In the genomic region with DNA sequence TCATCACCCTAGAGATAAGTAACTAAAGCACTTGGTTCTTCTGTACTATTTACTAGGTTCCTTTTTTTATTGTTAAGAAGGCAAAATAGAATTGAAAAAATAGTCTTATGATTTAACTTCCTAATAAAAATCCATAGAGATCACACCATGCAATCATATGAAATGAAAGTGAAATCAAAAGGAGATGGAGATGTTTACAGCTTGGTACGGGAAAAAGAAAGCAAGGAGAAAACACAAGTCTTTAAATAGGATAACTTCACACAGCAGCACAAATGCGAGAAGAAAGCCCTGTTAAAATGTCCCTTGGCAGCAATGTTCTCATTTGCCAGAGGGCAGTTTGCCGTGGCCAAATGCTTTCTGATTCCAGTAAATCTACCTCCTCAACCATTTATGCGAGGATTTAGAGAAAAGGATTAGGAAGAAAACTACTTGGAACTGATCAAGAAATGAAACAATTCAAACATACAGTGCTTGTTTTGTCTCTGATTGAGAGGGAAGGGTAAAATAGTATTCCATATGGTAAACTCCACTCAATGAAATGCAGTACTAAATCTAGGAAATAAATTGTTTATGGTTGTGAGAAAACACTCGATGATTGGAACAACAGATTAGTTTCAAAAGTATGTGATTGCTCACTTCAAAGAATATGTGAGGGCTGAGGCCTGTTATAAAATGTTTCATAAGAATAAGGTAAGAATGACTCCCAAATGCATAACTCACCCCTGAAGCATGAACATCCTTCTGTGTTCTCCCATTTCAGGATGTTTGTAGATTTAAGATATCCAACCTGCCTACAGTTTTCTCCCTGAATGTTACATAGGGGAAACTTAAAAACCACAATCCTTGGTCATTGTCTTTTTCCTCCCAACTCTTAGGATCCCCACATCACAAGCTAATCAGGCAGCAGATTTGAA, we compare ENCODE assay signal across 1 cellular context.
TF ChIP-seq lines count a peak whose summit lies in the region.

No MANE protein-coding gene starts in this region.

TF ChIP-seq in IMR-90, 13 proteins besides CTCF, POLR2A, EP300 and RAD21 (continued from another document):
- TF ChIP-seq CHD1 (IDR thresholded peaks at IDR 0.05; ENCODE audit: low read depth, low read length) (no peak), FOS (IDR thresholded peaks at IDR 0.05; ENCODE audit: low read depth, low read length) (no peak), CEBPB (IDR thresholded peaks at IDR 0.05; ENCODE audit: low read depth, low read length) (no peak), MAZ (IDR thresholded peaks at IDR 0.05; ENCODE audit: borderline replicate concordance, low read depth, low read length) (no peak)
